Comparison of ENCODE assay signal across 39 cellular contexts in genomic region chr15:24971052-24971451, GRCh38. TPM values are rescaled to one million over a fixed set of nuclear protein-coding genes. Genes with fewer than 3 reads are reported as not detected.
"Had no signal": no experiment of that assay in that cellular context is flagged by ENCODE, and none has a peak within 500 bp of the region (broad histone marks: within the 10 kb centered on the region; RNA-seq: fewer than 3 reads in every experiment).

No MANE protein-coding gene starts in this region.

- H3K4me3 Mint-ChIP-seq: activated naive CD4-positive, alpha-beta T cell treated with anti-CD3 and anti-CD28 coated beads for 36 hours; activated naive CD4-positive, alpha-beta T cell treated with anti-CD3 and anti-CD28 coated beads, Interleukin-2, amount 50 U/mL, for 24 hours; activated naive CD8-positive, alpha-beta T cell; activated naive CD8-positive, alpha-beta T cell treated with anti-CD3 and anti-CD28 coated beads for 36 hours; activated naive CD8-positive, alpha-beta T cell treated with anti-CD3 and anti-CD28 coated beads, Interleukin-2, amount 10 ng/mL, durations not matched to agents 7 days and 5 days; activated naive CD8-positive, alpha-beta T cell treated with anti-CD3 and anti-CD28 coated beads, Interleukin-2, amount 50 U/mL, for 24 hours; activated T-cell treated with anti-CD3 and anti-CD28 coated beads, Interleukin-2, amount 50 U/mL, for 24 hours; activated T-cell treated with anti-CD3 and anti-CD28 coated beads, Interleukin-2, amount 50 U/mL, for 4 hours; activated T-cell treated with anti-CD3 and anti-CD28 coated beads, Interleukin-2, amount 50 U/mL, for 72 hours; activated T-helper 1 cell treated with anti-CD3 and anti-CD28 coated beads, Interleukin-12 subunit alpha, Interleukin-12 subunit beta, Interleukin-2, Interleukin-4 antibody, amounts not matched to agents 30 ng/mL and 10 ng/mL and 1 ng/mL, durations not matched to agents 14 hours and 24 hours and 36 hours; activated T-helper 17 cell treated with anti-CD3 and anti-CD28 coated beads, Interleukin-2, amount 50 U/mL, for 72 hours; brain; central memory CD8-positive, alpha-beta T cell had no signal

- H3K4me3 ChIP-seq: adrenal gland, ascending aorta, body of pancreas, breast epithelium, cardiac muscle cell had no signal

- ATAC-seq: activated naive CD4-positive, alpha-beta T cell treated with anti-CD3 and anti-CD28 coated beads, Interleukin-2, amount 50 U/mL, for 72 hours; activated naive CD8-positive, alpha-beta T cell treated with anti-CD3 and anti-CD28 coated beads, Interleukin-2, amount 50 U/mL, for 24 hours; activated T-cell treated with anti-CD3 and anti-CD28 coated beads, Interleukin-2, amount 50 U/mL, for 4 hours; activated T-cell treated with anti-CD3 and anti-CD28 coated beads, Interleukin-2, amount 50 U/mL, for 72 hours; activated T-helper 17 cell treated with anti-CD3 and anti-CD28 coated beads, Interleukin-2, amount 50 U/mL, for 72 hours; body of pancreas had no signal

- H3K36me3 ChIP-seq: brain microvascular endothelial cell had no signal

- H3K4me1 Mint-ChIP-seq: activated naive CD4-positive, alpha-beta T cell treated with anti-CD3 and anti-CD28 coated beads, Interleukin-2, amount 50 U/mL, for 24 hours; activated naive CD8-positive, alpha-beta T cell treated with anti-CD3 and anti-CD28 coated beads for 36 hours; activated naive CD8-positive, alpha-beta T cell treated with anti-CD3 and anti-CD28 coated beads, Interleukin-2, amount 10 ng/mL, durations not matched to agents 7 days and 5 days; activated naive CD8-positive, alpha-beta T cell treated with anti-CD3 and anti-CD28 coated beads, Interleukin-2, amount 50 U/mL, for 24 hours; activated T-helper 17 cell treated with anti-CD3 and anti-CD28 coated beads, Interleukin-2, amount 50 U/mL, for 72 hours; brain; central memory CD8-positive, alpha-beta T cell had no signal

- H3K27ac ChIP-seq: adrenal gland, ascending aorta, body of pancreas, brain microvascular endothelial cell, breast epithelium, cardiac muscle cell had no signal

- H3K27me3 ChIP-seq: adrenal gland, ascending aorta, body of pancreas, brain microvascular endothelial cell, breast epithelium, cardiac muscle cell had no signal

- H3K4me1 ChIP-seq: ascending aorta, body of pancreas, breast epithelium had no signal

- H3K27me3 Mint-ChIP-seq: activated naive CD4-positive, alpha-beta T cell treated with anti-CD3 and anti-CD28 coated beads, Interleukin-2, amount 50 U/mL, for 24 hours; activated naive CD8-positive, alpha-beta T cell; activated naive CD8-positive, alpha-beta T cell treated with anti-CD3 and anti-CD28 coated beads for 36 hours; activated naive CD8-positive, alpha-beta T cell treated with anti-CD3 and anti-CD28 coated beads, Interleukin-2, amount 10 ng/mL, durations not matched to agents 7 days and 5 days; activated naive CD8-positive, alpha-beta T cell treated with anti-CD3 and anti-CD28 coated beads, Interleukin-2, amount 50 U/mL, for 24 hours; activated T-cell treated with anti-CD3 and anti-CD28 coated beads, Interleukin-2, amount 50 U/mL, for 24 hours; activated T-helper 17 cell treated with anti-CD3 and anti-CD28 coated beads, Interleukin-2, amount 50 U/mL, for 72 hours; central memory CD8-positive, alpha-beta T cell had no signal

- H3K27ac Mint-ChIP-seq: activated naive CD4-positive, alpha-beta T cell treated with anti-CD3 and anti-CD28 coated beads for 36 hours; activated naive CD4-positive, alpha-beta T cell treated with anti-CD3 and anti-CD28 coated beads, Interleukin-2, amount 50 U/mL, for 24 hours; activated naive CD4-positive, alpha-beta T cell treated with anti-CD3 and anti-CD28 coated beads, Interleukin-2, amount 50 U/mL, for 72 hours; activated naive CD8-positive, alpha-beta T cell; activated naive CD8-positive, alpha-beta T cell treated with anti-CD3 and anti-CD28 coated beads for 36 hours; activated naive CD8-positive, alpha-beta T cell treated with anti-CD3 and anti-CD28 coated beads, Interleukin-2, amount 10 ng/mL, durations not matched to agents 7 days and 5 days; activated naive CD8-positive, alpha-beta T cell treated with anti-CD3 and anti-CD28 coated beads, Interleukin-2, amount 50 U/mL, for 24 hours; activated T-cell treated with anti-CD3 and anti-CD28 coated beads, Interleukin-2, amount 50 U/mL, for 24 hours; activated T-cell treated with anti-CD3 and anti-CD28 coated beads, Interleukin-2, amount 50 U/mL, for 72 hours; activated T-helper 1 cell treated with anti-CD3 and anti-CD28 coated beads, Interleukin-12 subunit alpha, Interleukin-12 subunit beta, Interleukin-2, Interleukin-4 antibody, amounts not matched to agents 30 ng/mL and 10 ng/mL and 1 ng/mL, durations not matched to agents 14 hours and 24 hours and 36 hours; activated T-helper 17 cell treated with anti-CD3 and anti-CD28 coated beads, Interleukin-2, amount 50 U/mL, for 72 hours; activated T-helper 2 cell treated with anti-CD3 and anti-CD28 coated beads, Interferon-gamma antibody, Interleukin-2, Interleukin-4, amounts not matched to agents 10 μg/mL and 5 μg/mL and 100 μg/mL, durations not matched to agents 14 hours and 24 hours and 36 hours; brain had no signal

- FAIRE-seq: astrocyte, bronchial epithelial cell, colon had no signal

- DNase-seq: activated effector memory CD4-positive, alpha-beta T cell treated with anti-CD3 and anti-CD28 coated beads, Interleukin-2, amount 50 U/mL, for 16 hours; activated effector memory CD4-positive, alpha-beta T cell treated with Interleukin-2 at 50 U/mL for 16 hours; activated gamma-delta T cell; activated gamma-delta T cell treated with Interleukin-2 at 50 U/mL for 16 hours; activated naive CD4-positive, alpha-beta T cell; activated naive CD4-positive, alpha-beta T cell treated with anti-CD3 and anti-CD28 coated beads for 36 hours; activated naive CD4-positive, alpha-beta T cell treated with Interleukin-2 at 50 U/mL for 16 hours; activated naive CD8-positive, alpha-beta T cell treated with anti-CD3 and anti-CD28 coated beads for 36 hours; activated naive CD8-positive, alpha-beta T cell treated with anti-CD3 and anti-CD28 coated beads, Interleukin-2, amount 10 ng/mL, durations not matched to agents 7 days and 5 days; activated naive CD8-positive, alpha-beta T cell treated with anti-CD3 and anti-CD28 coated beads, Interleukin-2, amount 50 U/mL, for 24 hours; activated T-cell treated with anti-CD3 and anti-CD28 coated beads, Interleukin-2, amount 50 U/mL, for 1 hour; activated T-cell treated with anti-CD3 and anti-CD28 coated beads, Interleukin-2, amount 50 U/mL, for 24 hours; activated T-cell treated with anti-CD3 and anti-CD28 coated beads, Interleukin-2, amount 50 U/mL, for 4 hours; activated T-cell treated with anti-CD3 and anti-CD28 coated beads, Interleukin-2, amount 50 U/mL, for 48 hours; activated T-cell treated with anti-CD3 and anti-CD28 coated beads, Interleukin-2, amount 50 U/mL, for 72 hours; adrenal gland; amniotic stem cell; amygdala; anterior cingulate cortex; aorta; body of pancreas; brain microvascular endothelial cell; caudate nucleus; central memory CD4-positive, alpha-beta T cell; cerebellar nuclear complex had no signal

- H3K9me3 ChIP-seq: adrenal gland, body of pancreas had no signal

RNA-seq across cellular contexts. Expression of gene SNURF, which starts 16.3 kb away (rescaled TPM):
- total RNA-seq: ascending aorta had no signal
